20 cellular contexts compared by ENCODE assay signal in genomic region chr13:99074693-99075092, GRCh38.
"Had no signal": no experiment of that assay in that cellular context is flagged by ENCODE, and none has a peak within 500 bp of the region (broad histone marks: within the 10 kb centered on the region; RNA-seq: fewer than 3 reads in every experiment).

No MANE protein-coding gene starts in this region.

- H3K27me3 Mint-ChIP-seq: activated CD4-positive, alpha-beta T cell treated with anti-CD3 and anti-CD28 coated beads, Interleukin-2, amount 10 ng/mL, durations not matched to agents 24 days and 14 days; naive thymus-derived CD4-positive, alpha-beta T cell had no signal

- H3K4me3 ChIP-seq: adrenal gland, cardiac muscle cell, esophagus muscularis mucosa, hepatocyte, mucosa of descending colon, right atrium auricular region, tibial nerve had no signal

- H2AFZ ChIP-seq: hepatocyte had no signal

- H3K27ac ChIP-seq: adrenal gland, cardiac muscle cell, hepatocyte, right atrium auricular region, tibial nerve had no signal

- H3K4me2 ChIP-seq: hepatocyte had no signal

- H3K4me1 ChIP-seq: right atrium auricular region, tibial nerve had no signal

- H3K9me3 ChIP-seq: adrenal gland, mucosa of descending colon had no signal

- DNase-seq: activated CD4-positive, alpha-beta T cell treated with anti-CD3 and anti-CD28 coated beads, Interleukin-2, amount 10 ng/mL, durations not matched to agents 24 days and 14 days; activated CD4-positive, CD25-positive, alpha-beta regulatory T cell; activated CD8-positive, alpha-beta memory T cell treated with anti-CD3 and anti-CD28 coated beads, Interleukin-2, amount 50 U/mL, for 48 hours; activated CD8-positive, alpha-beta T cell treated with anti-CD3 and anti-CD28 coated beads, Interleukin-2, amount 10 ng/mL, durations not matched to agents 7 days and 5 days; activated gamma-delta T cell treated with Interleukin-2 at 50 U/mL for 16 hours; activated T-cell treated with anti-CD3 and anti-CD28 coated beads, Interleukin-2, amount 50 U/mL, for 72 hours; adrenal gland; mucosa of descending colon; naive thymus-derived CD4-positive, alpha-beta T cell; stimulated activated CD4-positive, alpha-beta T cell treated with anti-CD3 and anti-CD28 coated beads, Interleukin-15, amount 100 ng/mL, for 24 hours; stimulated activated CD4-positive, alpha-beta T cell treated with anti-CD3 and anti-CD28 coated beads, Interleukin-4, amount 100 ng/mL, for 1 hour; stimulated activated naive CD4-positive, alpha-beta T cell; SW 1271 had no signal

- H3K27me3 ChIP-seq: adrenal gland, cardiac muscle cell, esophagus muscularis mucosa, hepatocyte, right atrium auricular region, tibial nerve had no signal

- FAIRE-seq: colon, keratinocyte had no signal

- H3K36me3 ChIP-seq: adrenal gland, cardiac muscle cell, right atrium auricular region had no signal
